In genomic region chr12:88617352-88617751, GRCh38 we compare ENCODE assay signal across 20 cellular contexts. TPM values are rescaled to one million over a fixed set of nuclear protein-coding genes. Genes with fewer than 3 reads are reported as not detected.
"Had no signal": no experiment of that assay in that cellular context is flagged by ENCODE, and none has a peak within 500 bp of the region (broad histone marks: within the 10 kb centered on the region; RNA-seq: fewer than 3 reads in every experiment).

No MANE protein-coding gene starts in this region.

- ATAC-seq: natural killer cell; psoas muscle; right cardiac atrium; right lobe of liver; stimulated activated effector memory CD8-positive, alpha-beta T cell treated with anti-CD3 and anti-CD28 coated beads, Interleukin-12 subunit alpha, Interleukin-12 subunit beta, amount 100 ng/mL, for 72 hours; stimulated activated naive B cell treated with anti-CD40 and anti-IgM and Interleukin-4, amounts not matched to agents 10 μg/mL and 1 μg/mL and 100 μg/mL, for 72 hours had no signal

- DNase-seq: natural killer cell; occipital lobe; ovary; posterior cingulate gyrus; psoas muscle; right cardiac atrium; right lobe of liver; sigmoid colon; small intestine; stimulated activated CD4-positive, alpha-beta T cell treated with anti-CD3 and anti-CD28 coated beads, Interleukin-15, amount 100 ng/mL, for 24 hours; stimulated activated CD4-positive, alpha-beta T cell treated with anti-CD3 and anti-CD28 coated beads, Interleukin-2, amount 100 ng/mL, for 24 hours; stimulated activated CD4-positive, alpha-beta T cell treated with anti-CD3 and anti-CD28 coated beads, Interleukin-2, amount 100 ng/mL, for 48 hours; stimulated activated CD4-positive, alpha-beta T cell treated with anti-CD3 and anti-CD28 coated beads, Interleukin-4, amount 100 ng/mL, for 24 hours; stimulated activated naive B cell treated with anti-CD40 and anti-IgM and Interleukin-4, amounts not matched to agents 10 μg/mL and 1 μg/mL and 100 μg/mL, for 72 hours; stimulated activated naive CD4-positive, alpha-beta T cell treated with Interleukin-2 at 50 U/mL for 16 hours; stomach; thyroid gland; trophoblast cell; upper lobe of left lung had no signal

RNA-seq across cellular contexts. Expression of gene KITLG, which starts 37.1 kb away (rescaled TPM):
- total RNA-seq: natural killer cell had no signal
